Comparison of ENCODE assay signal across 21 cellular contexts in genomic region chr1:154104433-154105082, GRCh38. TPM values are rescaled to one million over a fixed set of nuclear protein-coding genes. Genes with fewer than 3 reads are reported as not detected.
DNase-seq lines count a peak whose midpoint lies in the region; ATAC-seq and TF ChIP-seq lines count a peak whose summit lies in the region.
"Had no signal": no experiment of that assay in that cellular context is flagged by ENCODE, and none has a peak within 500 bp of the region (broad histone marks: within the 10 kb centered on the region; RNA-seq: fewer than 3 reads in every experiment).

No MANE protein-coding gene starts in this region.

- no peak overlapping the region for H3K27ac Mint-ChIP-seq in chondrocyte (ENCODE audit: unreplicated experiment)
- H3K27ac Mint-ChIP-seq in CD14-positive monocyte, result no peak overlapping the region

- TF ChIP-seq CTCF in GM13977 (IDR thresholded peaks at IDR 0.05; ENCODE audit: extremely low read depth, insufficient read depth, missing control alignments) (peak; percentile 32), epithelial cell of proximal tubule (conservative IDR thresholded peaks at IDR 0.05; ENCODE audit: low read depth, low read length) (peak; percentile 2), mucosa of descending colon (IDR thresholded peaks at IDR 0.05) (no peak), chondrocyte (IDR thresholded peaks at IDR 0.05) (no peak), CD14-positive monocyte (IDR thresholded peaks at IDR 0.05) (no peak)

- DNase-seq in GM13977 (ENCODE audit: low spot score), result no peak
- peak; percentile 58 for DNase-seq in NAMALWA (ENCODE audit: low spot score)
- DNase-seq in epithelial cell of proximal tubule (ENCODE audit: low read depth), result no peak
- DNase-seq in mucosa of descending colon, result no peak
- DNase-seq in chondrocyte (ENCODE audit: low spot score), result no peak
- DNase-seq in CD14-positive monocyte (ENCODE audit: low spot score), result no peak
- DNase-seq: activated CD4-positive, alpha-beta T cell treated with anti-CD3 and anti-CD28 coated beads, Interleukin-2, amount 50 U/mL, for 4 hours; activated T-cell treated with anti-CD3 and anti-CD28 coated beads, Interleukin-2, amount 50 U/mL, for 1 hour; body of pancreas; islet precursor cell; NCI-H1092; NCI-H2171 treated with DMSO at 0.1 percent for 48 hours; NCI-H774; retina; stimulated activated CD4-positive, alpha-beta T cell treated with anti-CD3 and anti-CD28 coated beads, Interleukin-15, amount 100 ng/mL, for 24 hours; stimulated activated naive CD8-positive, alpha-beta T cell treated with anti-CD3 and anti-CD28 coated beads, Interleukin-15, Interleukin-2, amounts not matched to agents 100 U/mL and 50 U/mL, for 24 hours had no signal

- H3K4me3 Mint-ChIP-seq in chondrocyte (ENCODE audit: unreplicated experiment) (no peak overlapping the region), CD14-positive monocyte (no peak overlapping the region)

- no peaks in the 10 kb centered on the region for H3K36me3 ChIP-seq in mucosa of descending colon (ENCODE audit: low read depth)

- intact Hi-C loops in mucosa of descending colon (cut with DNase I, micrococcal nuclease), result no loop called here
- intact Hi-C loops in CD14-positive monocyte (cut with micrococcal nuclease), result no loop called here

- no peaks in the 10 kb centered on the region for H3K4me1 ChIP-seq in mucosa of descending colon (ENCODE audit: low read depth)
- H3K4me1 ChIP-seq: body of pancreas had no signal

- H3K27me3 Mint-ChIP-seq in chondrocyte (ENCODE audit: low read depth) (peaks cover 1% of the 10 kb centered on the region), CD14-positive monocyte (ENCODE audit: low read depth in 3 of 3) (peaks cover 0 to 2% (median 2%) of the 10 kb centered on the region in 3 donors)

- H3K36me3 Mint-ChIP-seq in chondrocyte (ENCODE audit: low read depth), result no peaks in the 10 kb centered on the region
- H3K36me3 Mint-ChIP-seq in CD14-positive monocyte, result no peaks in the 10 kb centered on the region
- H3K36me3 Mint-ChIP-seq: activated naive CD4-positive, alpha-beta T cell treated with anti-CD3 and anti-CD28 coated beads, Interleukin-2, amount 50 U/mL, for 72 hours had no signal

- no peak overlapping the region for H3K4me3 ChIP-seq in epithelial cell of proximal tubule (ENCODE audit: low read depth, low read length)
- H3K4me3 ChIP-seq in mucosa of descending colon, result no peak overlapping the region
- H3K4me3 ChIP-seq: body of pancreas had no signal

- H3K9me3 Mint-ChIP-seq in chondrocyte (ENCODE audit: low read depth) (no peaks in the 10 kb centered on the region), CD14-positive monocyte (no peaks in the 10 kb centered on the region)
- H3K9me3 Mint-ChIP-seq: activated naive CD4-positive, alpha-beta T cell treated with anti-CD3 and anti-CD28 coated beads, Interleukin-2, amount 50 U/mL, for 72 hours had no signal

- H3K9me3 ChIP-seq in mucosa of descending colon, result no peaks in the 10 kb centered on the region
- H3K9me3 ChIP-seq: body of pancreas had no signal

- no peaks in the 10 kb centered on the region for H3K4me1 Mint-ChIP-seq in chondrocyte (ENCODE audit: low read depth)
- H3K4me1 Mint-ChIP-seq in CD14-positive monocyte, result no peaks in the 10 kb centered on the region

- ATAC-seq in mucosa of descending colon (peak; percentile 27), GM18498 (IDR thresholded peaks at IDR 0.05; ENCODE audit: unreplicated experiment) (no peak)
- ATAC-seq: activated naive CD4-positive, alpha-beta T cell treated with anti-CD3 and anti-CD28 coated beads, Interleukin-2, amount 50 U/mL, for 72 hours; body of pancreas; stimulated activated naive CD8-positive, alpha-beta T cell treated with anti-CD3 and anti-CD28 coated beads, Interleukin-15, Interleukin-2, amounts not matched to agents 100 U/mL and 50 U/mL, for 24 hours had no signal

- in situ Hi-C loops in GM13977 (cut with MboI; ENCODE audit: low pct_unique_long_range_greater_than_20kb, low sequenced_read_pairs, unreplicated experiment), result no loop called here

RNA-seq across cellular contexts. Expression of gene NUP210L, which starts 50.3 kb away (rescaled TPM):
- total RNA-seq in epithelial cell of proximal tubule (not detected in 2 replicates), mucosa of descending colon (under 1 TPM in 1 of 3 donors, not detected in 2; 0.06 TPM), chondrocyte (0.19 TPM in 1 of 3 replicates, not detected in the others)
- polyA plus RNA-seq in CD14-positive monocyte, result not detected
- total RNA-seq: body of pancreas, glomerular endothelial cell, RPMI7951 had no signal
- polyA plus RNA-seq: BJ had no signal

Comparison
In these comparisons a context has a peak if more than half of its experiments do, and no peak if none do; other contexts are left out.
1. CTCF ChIP-seq: peak in GM13977 (single experiment) and epithelial cell of proximal tubule (single experiment); none in mucosa of descending colon (single experiment), chondrocyte (single experiment) and CD14-positive monocyte (single experiment).